ENCODE assay signal across 7 cellular contexts in genomic region chr19:10430505-10431253, GRCh38. TPM values are rescaled to one million over a fixed set of nuclear protein-coding genes. Genes with fewer than 3 reads are reported as not detected.
DNase-seq lines count a peak whose midpoint lies in the region; TF ChIP-seq lines count a peak whose summit lies in the region.

No MANE protein-coding gene starts in this region.

- H3K36me3 ChIP-seq in OCI-LY7 (ENCODE audit: insufficient read depth, low read length) (peaks cover 6% of the 10 kb centered on the region; the same call in 1 of the 2 replicates), HAP-1 (replicated peaks) (no peaks in the 10 kb centered on the region)

- no peaks in the 10 kb centered on the region for H3K9me3 ChIP-seq in OCI-LY7 (ENCODE audit: low read length)
- no peaks in the 10 kb centered on the region for H3K9me3 ChIP-seq in HAP-1

- H3K4me1 ChIP-seq in OCI-LY7 (ENCODE audit: insufficient read depth, low read length, poor library complexity, severe bottlenecking): peaks cover 76% of the 10 kb centered on the region
- no peaks in the 10 kb centered on the region; the same call in 1 of the 2 replicates for H3K4me1 ChIP-seq in HAP-1

- peaks cover 86% of the 10 kb centered on the region for H3K27me3 Mint-ChIP-seq in neural crest cell (ENCODE audit: low read depth)

- intact Hi-C loops in OCI-LY7 (cut with micrococcal nuclease; ENCODE audit: unreplicated experiment): no loop called here

- no peak overlapping the region for H3K27ac ChIP-seq in OCI-LY7 (ENCODE audit: low read depth, low read length, poor library complexity, severe bottlenecking)

- peak overlapping the region; percentile 54 for H3K4me3 Mint-ChIP-seq in neural crest cell

- no peaks in the 10 kb centered on the region for H3K9me3 Mint-ChIP-seq in neural crest cell

- H3K9me2 ChIP-seq in OCI-LY7 (ENCODE audit: insufficient read depth, low read length): no peaks in the 10 kb centered on the region

- H3K4me2 ChIP-seq in OCI-LY7 (ENCODE audit: low read length): peak overlapping the region; percentile 66

- peaks cover 70% of the 10 kb centered on the region for H3K79me2 ChIP-seq in OCI-LY7 (ENCODE audit: insufficient read depth, low read depth, low read length)

- no TSS peak for BruUV-seq in OCI-LY7 (replicated peaks; lab: Mats Ljungman, UMichigan)

- peaks cover 20% of the 10 kb centered on the region; the same call in 1 of the 2 replicates for H4K20me1 ChIP-seq in OCI-LY7 (ENCODE audit: insufficient read depth, low read length)

- TF ChIP-seq CTCF in GM13976 (IDR thresholded peaks at IDR 0.05; ENCODE audit: borderline replicate concordance, control extremely low read depth, extremely low read depth, insufficient read depth, missing control alignments) (no peak), OCI-LY7 (conservative IDR thresholded peaks at IDR 0.05; ENCODE audit: low read length) (no peak), neural crest cell (conservative IDR thresholded peaks at IDR 0.05) (no peak)

- POLR2A ChIA-PET in OCI-LY7 (lab: Charles Lee): no interaction called here

- in situ Hi-C loops in GM13976 (cut with MboI; ENCODE audit: low sequenced_read_pairs, unreplicated experiment): no loop called here
- in situ Hi-C loops in HAP-1 (cut with MboI; ENCODE audit: low sequenced_read_pairs): no loop called here

- H3K27ac Mint-ChIP-seq in neural crest cell (ENCODE audit: unreplicated experiment): no peak overlapping the region

- no peaks in the 10 kb centered on the region for H3K27me3 ChIP-seq in HAP-1 (ENCODE audit: low read depth)

- no peaks in the 10 kb centered on the region for H3K36me3 Mint-ChIP-seq in neural crest cell (ENCODE audit: low read depth)

- peaks cover 5% of the 10 kb centered on the region for H3K4me1 Mint-ChIP-seq in neural crest cell

- DNase-seq in GM13976 (ENCODE audit: low spot score) (peak; percentile 85), OCI-LY7 (ENCODE audit: low spot score) (no peak), erythroblast (lab: John Stamatoyannopoulos, UW) (peak; percentile 72 to 73), neural crest cell (ENCODE audit: low read depth, low spot score) (no peak), NCI-H1436 (lab: John Stamatoyannopoulos, UW) (no peak), HAP-1 (ENCODE audit: low spot score in 2 of 2) (no peak)
- no peak for DNase-seq in stimulated activated CD4-positive, alpha-beta T cell treated with anti-CD3 and anti-CD28 coated beads, Interleukin-4, amount 100 ng/mL, for 1 hour

- CTCF ChIA-PET in OCI-LY7 (lab: Charles Lee; ENCODE audit: unreplicated experiment): no interaction called here

- no peak overlapping the region for H2AFZ ChIP-seq in OCI-LY7 (ENCODE audit: low read length)

- H3K4me3 ChIP-seq in OCI-LY7 (ENCODE audit: low read depth, low read length, poor library complexity, severe bottlenecking): peak overlapping the region; percentile 36
- no peak overlapping the region for H3K4me3 ChIP-seq in HAP-1

- no peak for TF ChIP-seq POLR2A in erythroblast (IDR thresholded peaks at IDR 0.05; ENCODE audit: low read length)

RNA-seq across cellular contexts. Expression of gene PDE4A, which starts 10.3 kb away (rescaled TPM):
- total RNA-seq in OCI-LY7 (2014; rRNA removed; shearing (Covaris generic)): 9.4 and 16.4 TPM in 2 replicates
- 42.4 and 45.1 TPM in 2 replicates for total RNA-seq in OCI-LY7 (2022)
- 1.5 and 2.1 TPM in 2 replicates for total RNA-seq in neural crest cell

RNA-seq across cellular contexts. Expression of gene CDC37, which starts 27.3 kb away (rescaled TPM):
- 332 and 345 TPM in 2 replicates for total RNA-seq in OCI-LY7 (2014; rRNA removed; shearing (Covaris generic))
- total RNA-seq in OCI-LY7 (2022): 269 and 271 TPM in 2 replicates
- 164 TPM in 2 replicates for total RNA-seq in neural crest cell

RNA-seq across cellular contexts. Expression of gene TYK2, which starts 50.3 kb away (rescaled TPM):
- total RNA-seq in OCI-LY7 (2014; rRNA removed; shearing (Covaris generic)): 151 and 185 TPM in 2 replicates
- total RNA-seq in OCI-LY7 (2022) (214 and 216 TPM in 2 replicates), neural crest cell (100 and 103 TPM in 2 replicates)

Comparison
In these comparisons a context has a peak if more than half of its experiments do, and no peak if none do; other contexts are left out.
1. DNase-seq: peak in GM13976 (single experiment) and erythroblast (2 of 2); none in OCI-LY7 (single experiment), neural crest cell (single experiment), stimulated activated CD4-positive, alpha-beta T cell treated with anti-CD3 and anti-CD28 coated beads, Interleukin-4, amount 100 ng/mL, for 1 hour (single experiment), NCI-H1436 (single experiment) and HAP-1 (0 of 2).